In genomic region chr9:94881023-94881422, GRCh38 we compare ENCODE assay signal across 16 cellular contexts.
DNase-seq lines count a peak whose midpoint lies in the region; ATAC-seq, FAIRE-seq and TF ChIP-seq lines count a peak whose summit lies in the region.
"Had no signal": no experiment of that assay in that cellular context is flagged by ENCODE, and none has a peak within 500 bp of the region (broad histone marks: within the 10 kb centered on the region; RNA-seq: fewer than 3 reads in every experiment).

No MANE protein-coding gene starts in this region.

- peak overlapping the region; percentile 23 for H3K4me2 ChIP-seq in parathyroid adenoma (ENCODE audit: low read length)

- no peak for ATAC-seq in HG02678 (IDR thresholded peaks at IDR 0.05; ENCODE audit: unreplicated experiment)
- ATAC-seq: T-cell had no signal

- peaks cover 4% of the 10 kb centered on the region for H3K79me2 ChIP-seq in parathyroid adenoma

- no peak for TF ChIP-seq POLR2A in H54 (IDR thresholded peaks at IDR 0.05; ENCODE audit: low read depth, low read length)

- no peak for TF ChIP-seq CTCF in parathyroid adenoma (IDR thresholded peaks at IDR 0.05)

- FAIRE-seq in H54 (lab: Jason Lieb, UNC): peak; percentile 6

- no peaks in the 10 kb centered on the region for H3K27me3 ChIP-seq in parathyroid adenoma (ENCODE audit: control insufficient read depth, insufficient read depth, low read length)
- H3K27me3 ChIP-seq: BLaER1, tibial artery had no signal

- H3K4me1 ChIP-seq in parathyroid adenoma: no peaks in the 10 kb centered on the region

- H3K27ac ChIP-seq in parathyroid adenoma: peak overlapping the region; percentile 26
- H3K27ac ChIP-seq: BLaER1 had no signal

- H2AFZ ChIP-seq in parathyroid adenoma: no peak overlapping the region

- H3K4me3 ChIP-seq in parathyroid adenoma (ENCODE audit: low read depth, low read length): no peak overlapping the region
- H3K4me3 ChIP-seq: BLaER1, tibial artery had no signal

- no peaks in the 10 kb centered on the region for H3K9me3 ChIP-seq in parathyroid adenoma (ENCODE audit: control insufficient read depth, low read length)
- H3K9me3 ChIP-seq: BLaER1, tibial artery had no signal

- DNase-seq in AG20443 (ENCODE audit: low spot score): peak; percentile 60
- DNase-seq in H54 (ENCODE audit: insufficient read length, low spot score): no peak
- DNase-seq in dedifferentiated amniotic fluid mesenchymal stem cell (ENCODE audit: extremely low spot score): peak; percentile 53
- no peak for DNase-seq in NCI-H1417 treated with DMSO at 0.1 percent for 48 hours (lab: John Stamatoyannopoulos, UW)
- DNase-seq in middle frontal gyrus (ENCODE audit: extremely low spot score, low spot score): no peak
- DNase-seq: activated CD4-positive, alpha-beta T cell treated with anti-CD3 and anti-CD28 coated beads, Interleukin-2, amount 10 ng/mL, durations not matched to agents 7 days and 5 days; activated naive CD8-positive, alpha-beta T cell treated with anti-CD3 and anti-CD28 coated beads, Interleukin-2, amount 10 ng/mL, durations not matched to agents 7 days and 5 days; EL; NCI-H2107; NCI-H510A treated with DMSO at 0.1 percent for 48 hours; stimulated activated CD4-positive, alpha-beta T cell treated with anti-CD3 and anti-CD28 coated beads, Interleukin-4, amount 100 ng/mL, for 1 hour; T-cell; tibial artery had no signal

- H3K9ac ChIP-seq in parathyroid adenoma: no peak overlapping the region
- H3K9ac ChIP-seq: BLaER1 had no signal

- H3K36me3 ChIP-seq in parathyroid adenoma (ENCODE audit: control insufficient read depth, insufficient read depth, low read length): no peaks in the 10 kb centered on the region
- H3K36me3 ChIP-seq: tibial artery had no signal

Comparison
In these comparisons a context has a peak if more than half of its experiments do, and no peak if none do; other contexts are left out.
1. DNase-seq: peak in AG20443 (single experiment) and dedifferentiated amniotic fluid mesenchymal stem cell (single experiment); none in H54 (single experiment), NCI-H1417 treated with DMSO at 0.1 percent for 48 hours (single experiment) and middle frontal gyrus (single experiment).